ENCODE assay signal across 36 cellular contexts in genomic region chr7:116505278-116505677, GRCh38. TPM values are rescaled to one million over a fixed set of nuclear protein-coding genes. Genes with fewer than 3 reads are reported as not detected.
DNase-seq lines count a peak whose midpoint lies in the region; ATAC-seq and TF ChIP-seq lines count a peak whose summit lies in the region.
"Had no signal": no experiment of that assay in that cellular context is flagged by ENCODE, and none has a peak within 500 bp of the region (broad histone marks: within the 10 kb centered on the region; RNA-seq: fewer than 3 reads in every experiment).

No MANE protein-coding gene starts in this region.

- no peaks in the 10 kb centered on the region for H3K9me3 Mint-ChIP-seq in glutamatergic neuron (ENCODE audit: unreplicated experiment)
- H3K9me3 Mint-ChIP-seq: activated naive CD8-positive, alpha-beta T cell treated with anti-CD3 and anti-CD28 coated beads for 36 hours; effector memory CD8-positive, alpha-beta T cell; H9; type B pancreatic cell had no signal

- H3K36me3 ChIP-seq in SK-N-SH (replicated peaks in 1 of 2; ENCODE audit: control insufficient read depth in 1 of 2, insufficient read depth in 2 of 2, low read length in 1 of 2) (peaks cover 38 to 75% of the 10 kb centered on the region in 2 experiments), ascending aorta (peaks cover 7 to 28% of the 10 kb centered on the region in 2 donors), skeletal muscle satellite cell (ENCODE audit: insufficient read depth, low read length) (peaks cover 68% of the 10 kb centered on the region)
- H3K36me3 ChIP-seq: WERI-Rb-1 had no signal

- in situ Hi-C loops in GM13976 (cut with MboI; ENCODE audit: low sequenced_read_pairs, unreplicated experiment), result no loop called here

- H3K4me3 ChIP-seq in SK-N-SH (ENCODE audit: low read depth in 2 of 2, low read length in 1 of 2) (no peak overlapping the region; a peak in 1 of 4 replicates), ascending aorta (no peak overlapping the region), skeletal muscle satellite cell (ENCODE audit: low read length) (no peak overlapping the region)
- H3K4me3 ChIP-seq: cardiac muscle cell, hepatocyte had no signal

- H3K27ac ChIP-seq in SK-N-SH (ENCODE audit: low read depth in 2 of 2, low read length in 1 of 2) (peak overlapping the region in 1 of 2 experiments; percentile 46; a peak in 2 of 4 replicates), ascending aorta (peak overlapping the region; percentile 23 to 27)
- H3K27ac ChIP-seq: 22Rv1, cardiac muscle cell, foreskin keratinocyte, hepatocyte, WERI-Rb-1 had no signal

- H3K9ac ChIP-seq in SK-N-SH (no peak overlapping the region), skeletal muscle satellite cell (ENCODE audit: low read depth, low read length) (no peak overlapping the region)

- no peak for TF ChIP-seq CTCF in SK-N-SH (IDR thresholded peaks at IDR 0.05)
- TF ChIP-seq CTCF in ascending aorta (IDR thresholded peaks at IDR 0.05), result no peak
- TF ChIP-seq CTCF in glutamatergic neuron (IDR thresholded peaks at IDR 0.05; ENCODE audit: partially characterized antibody, unreplicated experiment), result no peak
- TF ChIP-seq CTCF in GM13976 (IDR thresholded peaks at IDR 0.05; ENCODE audit: borderline replicate concordance, control extremely low read depth, extremely low read depth, insufficient read depth, missing control alignments), result no peak

- H3K4me3 Mint-ChIP-seq in glutamatergic neuron (ENCODE audit: unreplicated experiment), result no peak overlapping the region
- H3K4me3 Mint-ChIP-seq: activated naive CD8-positive, alpha-beta T cell treated with anti-CD3 and anti-CD28 coated beads for 36 hours; CD14-positive monocyte; effector memory CD8-positive, alpha-beta T cell; H9; type B pancreatic cell had no signal

- H3K79me2 ChIP-seq in SK-N-SH (ENCODE audit: insufficient read depth), result peaks cover 70% of the 10 kb centered on the region
- H3K79me2 ChIP-seq: hepatocyte had no signal

- H3F3A ChIP-seq in SK-N-SH (replicated peaks; ENCODE audit: insufficient read depth), result peaks cover 57% of the 10 kb centered on the region

- CTCF ChIA-PET in SK-N-SH (lab: Yijun Ruan, JAX), result interaction anchor here (1.0 to 1.4 kb wide), 3 partner anchors 21 to 305 kb away, joined by 3 to 4 read pairs (median 3); no protein-coding TSS in a partner anchor

- ATAC-seq in SK-N-SH treated with all-trans-retinoic acid at 6 μM for 48 hours (no peak), HG03342 (IDR thresholded peaks at IDR 0.05; ENCODE audit: unreplicated experiment) (no peak)
- ATAC-seq: effector memory CD8-positive, alpha-beta T cell; esophagus mucosa; foreskin keratinocyte; left colon; PC-3 had no signal

- peaks cover 0 to 50% of the 10 kb centered on the region in 2 experiments; a peak in 2 of 4 replicates for H3K4me1 ChIP-seq in SK-N-SH (ENCODE audit: control insufficient read depth in 1 of 2, insufficient read depth in 2 of 2, low read depth in 1 of 2, low read length in 1 of 2)
- peaks cover 0 to 27% of the 10 kb centered on the region in 2 donors for H3K4me1 ChIP-seq in ascending aorta
- peaks cover 33% of the 10 kb centered on the region for H3K4me1 ChIP-seq in skeletal muscle satellite cell (ENCODE audit: control insufficient read depth, insufficient read depth, low read length)

- DNase-seq in SK-N-SH (no peak), ascending aorta (ENCODE audit: low spot score in 2 of 2) (no peak), glutamatergic neuron (no peak), GM13976 (ENCODE audit: low spot score) (no peak), NCI-H2171 treated with DMSO at 0.1 percent for 48 hours (lab: John Stamatoyannopoulos, UW) (no peak)
- DNase-seq: activated CD4-positive, alpha-beta T cell treated with anti-CD3 and anti-CD28 coated beads for 48 hours; activated gamma-delta T cell; activated naive CD8-positive, alpha-beta T cell treated with anti-CD3 and anti-CD28 coated beads for 36 hours; activated T-cell treated with anti-CD3 and anti-CD28 coated beads, Interleukin-2, amount 50 U/mL, for 1 hour; anterior cingulate cortex; Caco-2; DMS53; effector memory CD8-positive, alpha-beta T cell; foreskin keratinocyte; H9; Kasumi-1; left colon; MV-4-11; NCI-H1436; NCI-H2081 treated with DMSO at 0.1 percent for 48 hours; NCI-H226; NCI-H526 treated with DMSO at 0.1 percent for 48 hours; NK-92 treated with Interleukin-12 subunit alpha and Interleukin-12 subunit beta, amount 100 ng/mL, for 24 hours; PC-3; SHP77; stimulated activated CD4-positive, alpha-beta T cell treated with anti-CD3 and anti-CD28 coated beads, Interleukin-4, amount 100 ng/mL, for 24 hours; WERI-Rb-1 had no signal

- H4K20me1 ChIP-seq in SK-N-SH (ENCODE audit: insufficient read depth), result no peaks in the 10 kb centered on the region

- no peaks in the 10 kb centered on the region for H3K27me3 Mint-ChIP-seq in glutamatergic neuron (ENCODE audit: unreplicated experiment)

- no peaks in the 10 kb centered on the region for H3K9me3 ChIP-seq in SK-N-SH
- no peaks in the 10 kb centered on the region for H3K9me3 ChIP-seq in ascending aorta
- no peaks in the 10 kb centered on the region for H3K9me3 ChIP-seq in skeletal muscle satellite cell (replicated peaks; ENCODE audit: low read length)
- H3K9me3 ChIP-seq: Caco-2 had no signal

- TF ChIP-seq RAD21 in SK-N-SH (IDR thresholded peaks at IDR 0.05; ENCODE audit: low read length), result no peak

- H3K27ac Mint-ChIP-seq in glutamatergic neuron (ENCODE audit: unreplicated experiment), result peak overlapping the region; percentile 76
- H3K27ac Mint-ChIP-seq: activated naive CD8-positive, alpha-beta T cell treated with anti-CD3 and anti-CD28 coated beads for 36 hours; CD14-positive monocyte; effector memory CD8-positive, alpha-beta T cell; H9; type B pancreatic cell had no signal

- H3K27me3 ChIP-seq in SK-N-SH (ENCODE audit: insufficient read depth) (no peaks in the 10 kb centered on the region), ascending aorta (no peaks in the 10 kb centered on the region), skeletal muscle satellite cell (ENCODE audit: control insufficient read depth, insufficient read depth, low read length) (no peaks in the 10 kb centered on the region)
- H3K27me3 ChIP-seq: cardiac muscle cell, foreskin keratinocyte, hepatocyte had no signal

- H3K4me2 ChIP-seq in SK-N-SH (no peak overlapping the region; the same call in 1 of the 2 replicates), skeletal muscle satellite cell (ENCODE audit: low read length) (peak overlapping the region; percentile 4)
- H3K4me2 ChIP-seq: hepatocyte had no signal

- H3K9me2 ChIP-seq in SK-N-SH, result no peaks in the 10 kb centered on the region

- WGBS in SK-N-SH (ENCODE audit: low lambda C conversion rate), result 57% methylated on average over 2 of the region's 2 CpGs

- TF ChIP-seq EP300 in SK-N-SH (IDR thresholded peaks at IDR 0.05; ENCODE audit: borderline replicate concordance in 1 of 2, low read depth in 1 of 2, low read length in 1 of 2), result no peak

- H2AFZ ChIP-seq in SK-N-SH (ENCODE audit: low read depth), result no peak overlapping the region
- H2AFZ ChIP-seq: hepatocyte had no signal

- H3K36me3 Mint-ChIP-seq in glutamatergic neuron (ENCODE audit: unreplicated experiment), result no peaks in the 10 kb centered on the region
- H3K36me3 Mint-ChIP-seq: activated naive CD8-positive, alpha-beta T cell treated with anti-CD3 and anti-CD28 coated beads for 36 hours; type B pancreatic cell had no signal

- intact Hi-C loops in ascending aorta (cut with DNase I), result no loop called here

- peaks cover 12% of the 10 kb centered on the region for H3K4me1 Mint-ChIP-seq in glutamatergic neuron (ENCODE audit: low read depth, unreplicated experiment)

- POLR2A ChIA-PET in SK-N-SH (lab: Yijun Ruan, JAX), result no interaction called here

TF ChIP-seq in SK-N-SH, 30 proteins besides CTCF, POLR2A, EP300 and RAD21:
- no peak for TF ChIP-seq MXI1 (IDR thresholded peaks at IDR 0.05; ENCODE audit: low read depth, low read length)
- no peak for TF ChIP-seq RXRA (IDR thresholded peaks at IDR 0.05; ENCODE audit: borderline replicate concordance, low read depth)
- TF ChIP-seq POLR2AphosphoS5 (IDR thresholded peaks at IDR 0.05; ENCODE audit: low read depth, low read length), result peak; percentile 11; the same call in 1 of the 2 replicates

TF ChIP-seq in SK-N-SH treated with all-trans-retinoic acid at 6 μM for 48 hours, 23 proteins besides CTCF, POLR2A, EP300 and RAD21 (continues in another document):
- no peak for TF ChIP-seq ZFP30 (CRISPR knock-in tag; IDR thresholded peaks at IDR 0.05)
- no peak for TF ChIP-seq PPARA (CRISPR knock-in tag; IDR thresholded peaks at IDR 0.05; ENCODE audit: borderline replicate concordance)
- TF ChIP-seq ISL1 (CRISPR knock-in tag; IDR thresholded peaks at IDR 0.05), result no peak
- TF ChIP-seq RARB (CRISPR knock-in tag; IDR thresholded peaks at IDR 0.05), result no peak
- TF ChIP-seq TOX (CRISPR knock-in tag; IDR thresholded peaks at IDR 0.05; ENCODE audit: borderline replicate concordance), result no peak
- TF ChIP-seq ARNTL (CRISPR knock-in tag; IDR thresholded peaks at IDR 0.05; ENCODE audit: borderline replicate concordance, low read depth), result no peak
- TF ChIP-seq GLIS3 (CRISPR knock-in tag; IDR thresholded peaks at IDR 0.05), result no peak
- no peak for TF ChIP-seq CSDC2 (CRISPR knock-in tag; IDR thresholded peaks at IDR 0.05)

RNA-seq across cellular contexts. Expression of gene CAV2, which starts 5.7 kb away (rescaled TPM):
- 182 and 265 TPM in 2 replicates for polyA plus RNA-seq in SK-N-SH (2012; rRNA removed)
- polyA plus RNA-seq in SK-N-SH (2012; cell fraction: cytosol; rRNA removed), result 265 and 285 TPM in 2 replicates
- polyA plus RNA-seq in SK-N-SH (2012; cell fraction: nucleus; rRNA removed), result 58.7 and 83.4 TPM in 2 replicates
- 92.6 TPM for total RNA-seq in ascending aorta
- 1.7 TPM for total RNA-seq in glutamatergic neuron (ENCODE audit: unreplicated experiment)
- 125 and 199 TPM in 2 replicates for total RNA-seq in skeletal muscle satellite cell (2012; rRNA removed)
- total RNA-seq: activated naive CD8-positive, alpha-beta T cell treated with anti-CD3 and anti-CD28 coated beads for 36 hours had no signal

RNA-seq across cellular contexts. Expression of gene CAV1, which starts 19.6 kb away (rescaled TPM):
- 968 and 1,061 TPM in 2 replicates for polyA plus RNA-seq in SK-N-SH (2012; rRNA removed)
- polyA plus RNA-seq in SK-N-SH (2012; cell fraction: cytosol; rRNA removed), result 882 and 1,015 TPM in 2 replicates
- 515 and 554 TPM in 2 replicates for polyA plus RNA-seq in SK-N-SH (2012; cell fraction: nucleus; rRNA removed)
- total RNA-seq in ascending aorta (156 TPM), glutamatergic neuron (ENCODE audit: unreplicated experiment) (0.78 TPM)
- 1,125 and 1,633 TPM in 2 replicates for total RNA-seq in skeletal muscle satellite cell (2012; rRNA removed)
- polyA plus RNA-seq: CD14-positive monocyte had no signal

Comparison
In these comparisons a context has a peak if more than half of its experiments do, and no peak if none do; other contexts are left out.
1. RNA of gene CAV2, which starts 5.7 kb away (total RNA-seq): 92.6 TPM in ascending aorta (single experiment); 1.7 TPM in glutamatergic neuron (single experiment); every median in the first group is over 10 times any median in the second.
2. RNA of gene CAV1, which starts 19.6 kb away (total RNA-seq): 156 TPM in ascending aorta (single experiment); 0.78 TPM in glutamatergic neuron (single experiment); every median in the first group is over 10 times any median in the second.